In genomic region chr11:107413352-107413751, GRCh38 we compare ENCODE assay signal across 29 cellular contexts. TPM values are rescaled to one million over a fixed set of nuclear protein-coding genes. Genes with fewer than 3 reads are reported as not detected.
DNase-seq lines count a peak whose midpoint lies in the region; ATAC-seq, FAIRE-seq and TF ChIP-seq lines count a peak whose summit lies in the region.
"Had no signal": no experiment of that assay in that cellular context is flagged by ENCODE, and none has a peak within 500 bp of the region (broad histone marks: within the 10 kb centered on the region; RNA-seq: fewer than 3 reads in every experiment).

No MANE protein-coding gene starts in this region.

- no peaks in the 10 kb centered on the region for H3K9me3 Mint-ChIP-seq in activated T-helper 2 cell treated with anti-CD3 and anti-CD28 coated beads, Interferon-gamma antibody, Interleukin-2, Interleukin-4, amounts not matched to agents 10 μg/mL and 5 μg/mL and 100 μg/mL, durations not matched to agents 14 hours and 24 hours and 36 hours
- H3K9me3 Mint-ChIP-seq: activated CD4-positive, alpha-beta T cell treated with anti-CD3 and anti-CD28 coated beads, Interleukin-2, amount 10 ng/mL, durations not matched to agents 7 days and 5 days; activated naive CD8-positive, alpha-beta T cell treated with anti-CD3 and anti-CD28 coated beads, Interleukin-2, amount 10 ng/mL, durations not matched to agents 7 days and 5 days; CD8-positive, alpha-beta T cell; naive thymus-derived CD8-positive, alpha-beta T cell; stimulated activated naive CD8-positive, alpha-beta T cell treated with anti-CD3 and anti-CD28 coated beads, Interleukin-15, amount 100 ng/mL, for 72 hours had no signal

- no peaks in the 10 kb centered on the region for H3K27me3 ChIP-seq in lower lobe of right lung (ENCODE audit: low read depth)
- H3K27me3 ChIP-seq: BE2C, gastroesophageal sphincter, SJSA1 had no signal

- intact Hi-C loops in activated T-helper 2 cell treated with anti-CD3 and anti-CD28 coated beads, Interferon-gamma antibody, Interleukin-2, Interleukin-4, amounts not matched to agents 10 μg/mL and 5 μg/mL and 100 μg/mL, durations not matched to agents 14 hours and 24 hours and 36 hours (cut with micrococcal nuclease): no loop called here
- intact Hi-C loops in lower lobe of right lung (cut with DNase I): no loop called here

- H3K4me3 ChIP-seq in lower lobe of right lung: no peak overlapping the region
- H3K4me3 ChIP-seq: gastroesophageal sphincter, K562, lung, SJSA1, smooth muscle cell, thoracic aorta had no signal

- TF ChIP-seq CTCF in lower lobe of right lung (IDR thresholded peaks at IDR 0.05): no peak

- no peaks in the 10 kb centered on the region for H3K9me3 ChIP-seq in lower lobe of right lung
- H3K9me3 ChIP-seq: BE2C, gastroesophageal sphincter, SJSA1, thoracic aorta had no signal

- peaks cover 29% of the 10 kb centered on the region for H3K36me3 Mint-ChIP-seq in activated T-helper 2 cell treated with anti-CD3 and anti-CD28 coated beads, Interferon-gamma antibody, Interleukin-2, Interleukin-4, amounts not matched to agents 10 μg/mL and 5 μg/mL and 100 μg/mL, durations not matched to agents 14 hours and 24 hours and 36 hours (ENCODE audit: low read depth)

- H3K27me3 Mint-ChIP-seq in activated T-helper 2 cell treated with anti-CD3 and anti-CD28 coated beads, Interferon-gamma antibody, Interleukin-2, Interleukin-4, amounts not matched to agents 10 μg/mL and 5 μg/mL and 100 μg/mL, durations not matched to agents 14 hours and 24 hours and 36 hours (ENCODE audit: low read depth): no peaks in the 10 kb centered on the region
- H3K27me3 Mint-ChIP-seq: activated CD4-positive, alpha-beta T cell treated with anti-CD3 and anti-CD28 coated beads, Interleukin-2, amount 10 ng/mL, durations not matched to agents 7 days and 5 days; activated naive CD8-positive, alpha-beta T cell treated with anti-CD3 and anti-CD28 coated beads, Interleukin-2, amount 10 ng/mL, durations not matched to agents 7 days and 5 days; naive thymus-derived CD8-positive, alpha-beta T cell; stimulated activated naive CD8-positive, alpha-beta T cell treated with anti-CD3 and anti-CD28 coated beads, Interleukin-15, amount 100 ng/mL, for 72 hours had no signal

- H3K4me3 Mint-ChIP-seq in activated T-helper 2 cell treated with anti-CD3 and anti-CD28 coated beads, Interferon-gamma antibody, Interleukin-2, Interleukin-4, amounts not matched to agents 10 μg/mL and 5 μg/mL and 100 μg/mL, durations not matched to agents 14 hours and 24 hours and 36 hours (ENCODE audit: low read depth): no peak overlapping the region
- H3K4me3 Mint-ChIP-seq: activated CD4-positive, alpha-beta T cell treated with anti-CD3 and anti-CD28 coated beads, Interleukin-2, amount 10 ng/mL, durations not matched to agents 7 days and 5 days; activated naive CD8-positive, alpha-beta T cell treated with anti-CD3 and anti-CD28 coated beads, Interleukin-2, amount 10 ng/mL, durations not matched to agents 7 days and 5 days; CD8-positive, alpha-beta T cell; naive thymus-derived CD8-positive, alpha-beta T cell; stimulated activated naive CD8-positive, alpha-beta T cell treated with anti-CD3 and anti-CD28 coated beads, Interleukin-15, amount 100 ng/mL, for 72 hours had no signal

- H3K27ac Mint-ChIP-seq in activated T-helper 2 cell treated with anti-CD3 and anti-CD28 coated beads, Interferon-gamma antibody, Interleukin-2, Interleukin-4, amounts not matched to agents 10 μg/mL and 5 μg/mL and 100 μg/mL, durations not matched to agents 14 hours and 24 hours and 36 hours: peak overlapping the region; percentile 5
- H3K27ac Mint-ChIP-seq: activated CD4-positive, alpha-beta T cell treated with anti-CD3 and anti-CD28 coated beads, Interleukin-2, amount 10 ng/mL, durations not matched to agents 7 days and 5 days; activated naive CD8-positive, alpha-beta T cell treated with anti-CD3 and anti-CD28 coated beads, Interleukin-2, amount 10 ng/mL, durations not matched to agents 7 days and 5 days; CD8-positive, alpha-beta T cell had no signal

- peak; percentile 63 for FAIRE-seq in GM12892 (lab: Jason Lieb, UNC)
- FAIRE-seq: bronchial epithelial cell, K562 had no signal

- H3K4me1 Mint-ChIP-seq in activated T-helper 2 cell treated with anti-CD3 and anti-CD28 coated beads, Interferon-gamma antibody, Interleukin-2, Interleukin-4, amounts not matched to agents 10 μg/mL and 5 μg/mL and 100 μg/mL, durations not matched to agents 14 hours and 24 hours and 36 hours (ENCODE audit: low read depth): peaks cover 18% of the 10 kb centered on the region

- ATAC-seq in GM19372 (IDR thresholded peaks at IDR 0.05; ENCODE audit: low read depth, unreplicated experiment) (peak; percentile 58), HG02852 (IDR thresholded peaks at IDR 0.05; ENCODE audit: unreplicated experiment) (peak; percentile 64), lower lobe of right lung (no peak)
- ATAC-seq: CD8-positive, alpha-beta T cell; gastroesophageal sphincter; K562; naive thymus-derived CD8-positive, alpha-beta T cell; right cardiac atrium; stimulated activated naive CD8-positive, alpha-beta T cell treated with anti-CD3 and anti-CD28 coated beads, Interleukin-15, amount 100 ng/mL, for 72 hours had no signal

- H3K4me1 ChIP-seq in lower lobe of right lung: no peaks in the 10 kb centered on the region
- H3K4me1 ChIP-seq: BE2C, gastroesophageal sphincter, SJSA1 had no signal

- peaks cover 64% of the 10 kb centered on the region for H3K36me3 ChIP-seq in lower lobe of right lung
- H3K36me3 ChIP-seq: SJSA1 had no signal

- no peak for TF ChIP-seq POLR2A in GM12892 (IDR thresholded peaks at IDR 0.05; ENCODE audit: low read depth, low read length)

- H3K27ac ChIP-seq in lower lobe of right lung: no peak overlapping the region
- H3K27ac ChIP-seq: gastroesophageal sphincter, RWPE1, SJSA1, thoracic aorta had no signal

- DNase-seq in GM12892 (ENCODE audit: insufficient read length) (no peak), NCI-H1092 (lab: John Stamatoyannopoulos, UW) (no peak), lower lobe of right lung (no peak), mucosa of gallbladder (ENCODE audit: low spot score) (no peak)
- no peak for DNase-seq in activated T-helper 2 cell treated with anti-CD3 and anti-CD28 coated beads, Interferon-gamma antibody, Interleukin-2, Interleukin-4, amounts not matched to agents 10 μg/mL and 5 μg/mL and 100 μg/mL, durations not matched to agents 14 hours and 24 hours and 36 hours (ENCODE audit: low spot score)
- DNase-seq: activated CD4-positive, alpha-beta T cell treated with anti-CD3 and anti-CD28 coated beads, Interleukin-2, amount 10 ng/mL, durations not matched to agents 7 days and 5 days; activated effector memory CD4-positive, alpha-beta T cell treated with anti-CD3 and anti-CD28 coated beads, Interleukin-2, amount 50 U/mL, for 16 hours; activated naive CD8-positive, alpha-beta T cell treated with anti-CD3 and anti-CD28 coated beads, Interleukin-2, amount 10 ng/mL, durations not matched to agents 7 days and 5 days; aorta; BE2C; CD8-positive, alpha-beta T cell; hippocampal formation; naive thymus-derived CD8-positive, alpha-beta T cell; NCI-H1105 treated with DMSO at 0.1 percent for 48 hours; NCI-H187 treated with DMSO at 0.1 percent for 48 hours; NCI-H2171; NCI-H510A; right cardiac atrium; stimulated activated naive CD8-positive, alpha-beta T cell treated with anti-CD3 and anti-CD28 coated beads, Interleukin-15, amount 100 ng/mL, for 72 hours had no signal

RNA-seq across cellular contexts. Expression of gene CWF19L2, which starts 44.3 kb away (rescaled TPM):
- 9.0 TPM for polyA plus RNA-seq in GM12892 (2012; ENCODE audit: missing spikeins)
- 14.6 and 14.8 TPM in 2 replicates for total RNA-seq in activated T-helper 2 cell treated with anti-CD3 and anti-CD28 coated beads, Interferon-gamma antibody, Interleukin-2, Interleukin-4, amounts not matched to agents 10 μg/mL and 5 μg/mL and 100 μg/mL, durations not matched to agents 14 hours and 24 hours and 36 hours
- 19.5 TPM for total RNA-seq in lower lobe of right lung
- total RNA-seq in mucosa of gallbladder: 12.1 TPM

Comparison
In these comparisons a context has a peak if more than half of its experiments do, and no peak if none do; other contexts are left out.
1. ATAC-seq: peak in GM19372 (single experiment) and HG02852 (single experiment); none in lower lobe of right lung (0 of 2).